17 cellular contexts compared by ENCODE assay signal in the genomic region with DNA sequence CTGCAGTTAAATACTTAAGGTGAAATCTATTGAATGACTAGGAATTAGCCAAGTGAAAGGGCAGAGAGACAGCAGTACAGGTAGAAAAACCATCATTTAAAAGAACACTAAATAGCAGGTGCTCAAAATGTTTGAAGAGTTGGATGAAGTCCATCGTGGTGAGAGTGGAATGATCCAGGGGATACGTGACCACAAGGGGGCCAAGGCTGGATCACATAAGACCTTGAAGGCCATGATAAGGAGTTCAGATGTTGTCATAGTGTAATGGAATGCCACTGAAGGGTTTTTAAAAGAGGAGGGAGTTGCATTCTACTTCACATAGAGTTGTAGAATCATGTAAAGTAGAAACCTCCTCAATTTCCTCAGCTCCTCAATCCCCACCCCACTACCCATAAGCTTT. TPM values are rescaled to one million over a fixed set of nuclear protein-coding genes. Genes with fewer than 3 reads are reported as not detected.
A peak's percentile ranks its signal among the peaks of the same experiment; 100 is the strongest.
DNase-seq lines count a peak whose midpoint lies in the region; ATAC-seq and TF ChIP-seq lines count a peak whose summit lies in the region.
"Had no signal": no experiment of that assay in that cellular context is flagged by ENCODE, and none has a peak within 500 bp of the region (broad histone marks: within the 10 kb centered on the region; RNA-seq: fewer than 3 reads in every experiment).

No MANE protein-coding gene starts in this region.

- no peaks in the 10 kb centered on the region for H3K4me1 Mint-ChIP-seq in immature natural killer cell
- H3K4me1 Mint-ChIP-seq: activated naive CD8-positive, alpha-beta T cell treated with anti-CD3 and anti-CD28 coated beads, Interleukin-2, amount 50 U/mL, for 24 hours; CD14-positive monocyte had no signal

- no peaks in the 10 kb centered on the region for H3K9me3 Mint-ChIP-seq in immature natural killer cell
- H3K9me3 Mint-ChIP-seq: activated naive CD8-positive, alpha-beta T cell treated with anti-CD3 and anti-CD28 coated beads, Interleukin-2, amount 50 U/mL, for 24 hours; CD14-positive monocyte; natural killer cell treated with Interleukin-12 subunit alpha and Interleukin-12 subunit beta and Interleukin-15 and Interleukin-18, amount 100 ng/mL, for 72 hours had no signal

- no peaks in the 10 kb centered on the region for H3K9me3 ChIP-seq in left lung
- H3K9me3 ChIP-seq: sigmoid colon had no signal

- no peak overlapping the region for H3K4me3 Mint-ChIP-seq in immature natural killer cell
- H3K4me3 Mint-ChIP-seq: activated naive CD8-positive, alpha-beta T cell treated with anti-CD3 and anti-CD28 coated beads, Interleukin-2, amount 50 U/mL, for 24 hours; CD14-positive monocyte; natural killer cell treated with Interleukin-12 subunit alpha and Interleukin-12 subunit beta and Interleukin-15 and Interleukin-18, amount 100 ng/mL, for 72 hours had no signal

- no peaks in the 10 kb centered on the region for H3K4me1 ChIP-seq in left lung

- peaks cover 0 to 3% (median 2%) of the 10 kb centered on the region in 3 donors for H3K27me3 Mint-ChIP-seq in immature natural killer cell (ENCODE audit: low read depth in 3 of 3)
- H3K27me3 Mint-ChIP-seq: activated naive CD8-positive, alpha-beta T cell treated with anti-CD3 and anti-CD28 coated beads, Interleukin-2, amount 50 U/mL, for 24 hours had no signal

- in situ Hi-C loops in SK-MEL-5 (cut with HindIII; ENCODE audit: low pct_unique_long_range_greater_than_20kb, low sequenced_read_pairs) = no loop called here

- peak; percentile 31 for TF ChIP-seq CTCF in GM12864 (IDR thresholded peaks at IDR 0.05; ENCODE audit: low read depth, low read length, missing control alignments)
- no peak for TF ChIP-seq CTCF in left lung (IDR thresholded peaks at IDR 0.05)

- no peaks in the 10 kb centered on the region for H3K27me3 ChIP-seq in left lung
- H3K27me3 ChIP-seq: hepatocyte, sigmoid colon had no signal

- DNase-seq in GM12864 (ENCODE audit: low read depth) = no peak
- DNase-seq in HuH-7 (ENCODE audit: low spot score) = peak; percentile 11
- peak; percentile 11 for DNase-seq in SK-MEL-5 (ENCODE audit: low read depth, low spot score)
- DNase-seq in left lung = no peak
- no peak for DNase-seq in NCI-H2029 (lab: John Stamatoyannopoulos, UW)
- no peak for DNase-seq in activated naive CD4-positive, alpha-beta T cell (lab: John Stamatoyannopoulos, UW)
- no peak for DNase-seq in stimulated activated CD4-positive, alpha-beta T cell treated with anti-CD3 and anti-CD28 coated beads, Interleukin-4, amount 100 ng/mL, for 24 hours
- no peak for DNase-seq in immature natural killer cell
- DNase-seq: activated naive CD8-positive, alpha-beta T cell treated with anti-CD3 and anti-CD28 coated beads, Interleukin-2, amount 50 U/mL, for 24 hours; Kasumi-1; sigmoid colon; stimulated activated naive CD8-positive, alpha-beta T cell treated with anti-CD3 and anti-CD28 coated beads, Interleukin-15, Interleukin-2, amounts not matched to agents 100 U/mL and 50 U/mL, for 24 hours; SW 1271 had no signal

- H3K4me3 ChIP-seq in GM12864 (ENCODE audit: low read depth, low read length) (no peak overlapping the region), left lung (no peak overlapping the region)
- H3K4me3 ChIP-seq: hepatocyte, lung, sigmoid colon had no signal

- no peak overlapping the region for H3K27ac ChIP-seq in left lung
- H3K27ac ChIP-seq: hepatocyte, sigmoid colon had no signal

- H3K36me3 ChIP-seq in left lung = no peaks in the 10 kb centered on the region
- H3K36me3 ChIP-seq: sigmoid colon had no signal

- ATAC-seq in left lung = peak; percentile 77
- ATAC-seq: activated naive CD8-positive, alpha-beta T cell treated with anti-CD3 and anti-CD28 coated beads, Interleukin-2, amount 50 U/mL, for 24 hours; natural killer cell treated with Interleukin-12 subunit alpha and Interleukin-12 subunit beta and Interleukin-15 and Interleukin-18, amount 100 ng/mL, for 72 hours; stimulated activated naive CD8-positive, alpha-beta T cell treated with anti-CD3 and anti-CD28 coated beads, Interleukin-15, Interleukin-2, amounts not matched to agents 100 U/mL and 50 U/mL, for 24 hours had no signal

- no peaks in the 10 kb centered on the region for H3K36me3 Mint-ChIP-seq in immature natural killer cell
- H3K36me3 Mint-ChIP-seq: CD14-positive monocyte; natural killer cell treated with Interleukin-12 subunit alpha and Interleukin-12 subunit beta and Interleukin-15 and Interleukin-18, amount 100 ng/mL, for 72 hours had no signal

- intact Hi-C loops in left lung (cut with DNase I) = no loop called here

- no peak overlapping the region for H3K27ac Mint-ChIP-seq in immature natural killer cell
- H3K27ac Mint-ChIP-seq: activated naive CD8-positive, alpha-beta T cell treated with anti-CD3 and anti-CD28 coated beads, Interleukin-2, amount 50 U/mL, for 24 hours; CD14-positive monocyte; natural killer cell treated with Interleukin-12 subunit alpha and Interleukin-12 subunit beta and Interleukin-15 and Interleukin-18, amount 100 ng/mL, for 72 hours had no signal

RNA-seq across cellular contexts. Expression of a gene that starts 34.8 kb away (rescaled TPM):
- total RNA-seq in SK-MEL-5 (2014; rRNA removed; shearing (Covaris generic)) = not detected in 2 replicates
- not detected in 2 replicates for polyA plus RNA-seq in SK-MEL-5 (2015; cell fraction: cytosol; rRNA removed)
- not detected in 2 replicates for polyA plus RNA-seq in SK-MEL-5 (2015; cell fraction: nucleus; rRNA removed)
- 10 to 100 TPM; 12.4 to 17.9 TPM for total RNA-seq in left lung
- 1 to 10 TPM in 2 of 3 donors, not detected in 1; 1.1 to 5.1 TPM for polyA plus RNA-seq in immature natural killer cell
- polyA plus RNA-seq: CD14-positive monocyte had no signal

Comparison
In these comparisons a context has a peak if more than half of its experiments do, and no peak if none do; other contexts are left out.
1. DNase-seq: peak in HuH-7 (single experiment) and SK-MEL-5 (single experiment); none in GM12864 (single experiment), left lung (0 of 2), NCI-H2029 (single experiment), activated naive CD4-positive, alpha-beta T cell (0 of 4), stimulated activated CD4-positive, alpha-beta T cell treated with anti-CD3 and anti-CD28 coated beads, Interleukin-4, amount 100 ng/mL, for 24 hours (single experiment) and immature natural killer cell (0 of 3).
2. RNA of a gene that starts 34.8 kb away (total RNA-seq): 12.4 to 17.9 TPM in left lung; not detected in SK-MEL-5; every median in the first group is over 10 times any median in the second.